Comparison of ENCODE assay signal across 16 cellular contexts in the genomic region with DNA sequence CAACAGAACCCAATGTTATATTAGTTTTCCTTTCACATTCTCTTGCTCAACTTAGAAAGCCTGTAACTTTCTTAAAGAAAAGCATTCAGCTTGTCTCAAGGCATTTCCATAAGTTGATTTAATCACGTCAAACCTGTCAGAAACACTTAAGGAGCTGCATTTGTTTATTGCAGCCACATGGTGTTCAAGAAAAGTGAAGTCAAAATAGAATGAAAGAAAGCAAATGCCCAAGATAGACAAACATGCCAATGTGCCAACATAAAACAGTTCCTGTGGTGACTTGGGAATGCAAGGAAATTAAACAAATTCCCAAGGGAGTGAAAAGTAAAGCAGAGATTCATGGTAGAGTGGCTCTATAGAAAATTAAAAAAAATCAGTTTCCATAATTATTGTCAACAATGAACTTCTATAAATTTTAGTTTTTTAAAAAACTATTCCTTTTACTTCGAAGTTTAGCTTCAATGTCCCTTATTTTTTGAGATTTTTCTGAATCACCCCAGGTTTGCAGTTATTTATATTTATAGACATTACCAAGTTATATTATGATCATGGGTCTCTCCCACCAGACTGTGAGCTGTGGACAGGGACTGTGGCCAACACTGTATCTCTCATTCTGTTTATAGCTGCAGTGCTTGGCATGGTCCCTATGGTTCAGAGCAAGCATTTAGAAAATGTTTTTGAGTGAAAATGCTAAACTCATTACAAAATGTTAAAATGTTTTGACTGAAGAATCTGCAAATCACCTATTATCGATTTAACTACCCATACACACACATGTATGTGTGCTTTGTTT.
A peak's percentile ranks its signal among the peaks of the same experiment; 100 is the strongest.
DNase-seq lines count a peak whose midpoint lies in the region; ATAC-seq and TF ChIP-seq lines count a peak whose summit lies in the region.
"Had no signal": no experiment of that assay in that cellular context is flagged by ENCODE, and none has a peak within 500 bp of the region (broad histone marks: within the 10 kb centered on the region; RNA-seq: fewer than 3 reads in every experiment).

No MANE protein-coding gene starts in this region.

- H3K9ac ChIP-seq in SK-N-SH (no peak overlapping the region), IMR-90 (ENCODE audit: low read depth, low read length) (no peak overlapping the region)
- H3K9ac ChIP-seq: BLaER1 had no signal

- peaks cover 4% of the 10 kb centered on the region for H3K36me3 Mint-ChIP-seq in osteocyte (ENCODE audit: unreplicated experiment)
- H3K36me3 Mint-ChIP-seq: CD8-positive, alpha-beta memory T cell had no signal

- DNase-seq in SK-N-SH (no peak), IMR-90 (no peak), dedifferentiated amniotic fluid mesenchymal stem cell (ENCODE audit: extremely low spot score) (peak; percentile 56), osteocyte (ENCODE audit: extremely low spot score, unreplicated experiment) (no peak), head of caudate nucleus (no peak)
- DNase-seq in stimulated activated CD4-positive, alpha-beta T cell treated with anti-CD3 and anti-CD28 coated beads, Interleukin-2, amount 100 ng/mL, for 24 hours, result no peak
- no peak for DNase-seq in activated CD4-positive, alpha-beta T cell treated with anti-CD3 and anti-CD28 coated beads for 48 hours
- DNase-seq: AML-193; Caco-2; CD8-positive, alpha-beta memory T cell; EL; H9 had no signal

- no peak for TF ChIP-seq EP300 in SK-N-SH (IDR thresholded peaks at IDR 0.05; ENCODE audit: borderline replicate concordance in 1 of 2, low read depth in 1 of 2, low read length in 1 of 2)

- no peaks in the 10 kb centered on the region for H3F3A ChIP-seq in SK-N-SH (replicated peaks; ENCODE audit: insufficient read depth)

- intact Hi-C loops in IMR-90 (cut with micrococcal nuclease), result no loop called here
- intact Hi-C loops in head of caudate nucleus (cut with DNase I), result no loop called here

- no peaks in the 10 kb centered on the region for H3K36me3 ChIP-seq in SK-N-SH (replicated peaks in 1 of 2; ENCODE audit: control insufficient read depth in 1 of 2, insufficient read depth in 2 of 2, low read length in 1 of 2)
- H3K36me3 ChIP-seq in IMR-90 (ENCODE audit: control insufficient read depth, insufficient read depth, low read length), result no peaks in the 10 kb centered on the region
- H3K36me3 ChIP-seq: BLaER1 had no signal

- H3K23ac ChIP-seq in IMR-90 (ENCODE audit: low read depth, low read length), result no peak overlapping the region

- H4K91ac ChIP-seq in IMR-90 (ENCODE audit: insufficient read depth, low read depth, low read length), result no peak overlapping the region

- H4K20me1 ChIP-seq in SK-N-SH (ENCODE audit: insufficient read depth) (no peaks in the 10 kb centered on the region), IMR-90 (ENCODE audit: insufficient read depth, low read length) (no peaks in the 10 kb centered on the region)
- H4K20me1 ChIP-seq: BLaER1 had no signal

- no peak for ATAC-seq in SK-N-SH treated with all-trans-retinoic acid at 6 μM for 48 hours
- ATAC-seq in IMR-90 (ENCODE audit: low read depth), result peak; percentile 37
- ATAC-seq: GM23338 had no signal

- H3K79me1 ChIP-seq in IMR-90 (ENCODE audit: low read depth in 1 of 2, low read length in 2 of 2), result no peaks in the 10 kb centered on the region

- dilution Hi-C loops in IMR-90 (cut with HindIII; ENCODE audit: low sequenced_read_pairs, unreplicated experiment), result no loop called here

- no peaks in the 10 kb centered on the region for H3K9me1 ChIP-seq in IMR-90 (ENCODE audit: insufficient read depth, low read length)

- no peak for TF ChIP-seq POLR2A in IMR-90 (IDR thresholded peaks at IDR 0.05; ENCODE audit: low read depth, low read length)

- TF ChIP-seq CTCF in SK-N-SH (IDR thresholded peaks at IDR 0.05) (no peak), IMR-90 (conservative IDR thresholded peaks at IDR 0.05; ENCODE audit: low read depth, low read length) (no peak), osteocyte (IDR thresholded peaks at IDR 0.05) (no peak)

- no peak overlapping the region for H4K8ac ChIP-seq in IMR-90 (ENCODE audit: low read depth in 2 of 2, low read length in 2 of 2)

- H3K56ac ChIP-seq in IMR-90 (ENCODE audit: extremely low read depth, insufficient read depth, low read length), result no peak overlapping the region

- no peaks in the 10 kb centered on the region for H3K79me2 ChIP-seq in SK-N-SH (ENCODE audit: insufficient read depth)

- H3K9me3 ChIP-seq in SK-N-SH (no peaks in the 10 kb centered on the region), IMR-90 (ENCODE audit: control insufficient read depth, insufficient read depth, low read length) (no peaks in the 10 kb centered on the region)
- H3K9me3 ChIP-seq: BLaER1, Caco-2 had no signal

- H3K4ac ChIP-seq in IMR-90 (ENCODE audit: low read depth, low read length), result no peak overlapping the region

- no peak overlapping the region for H3K4me3 Mint-ChIP-seq in osteocyte (ENCODE audit: unreplicated experiment)
- H3K4me3 Mint-ChIP-seq: CD8-positive, alpha-beta memory T cell; GM23338; H9 had no signal

- 26% methylated on average over 3 of the region's 3 CpGs for WGBS in SK-N-SH (ENCODE audit: low lambda C conversion rate)
- no CpG with 5 or more reads among the region's 3 CpGs for WGBS in IMR-90 (ENCODE audit: extremely low coverage in 2 of 2, insufficient read length in 1 of 2), 2 experiments

- POLR2A ChIA-PET in SK-N-SH (lab: Yijun Ruan, JAX) (no interaction called here), IMR-90 (lab: Charles Lee; ENCODE audit: unreplicated experiment) (no interaction called here)

- CTCF ChIA-PET in SK-N-SH (lab: Yijun Ruan, JAX) (no interaction called here), IMR-90 (lab: Yijun Ruan, JAX) (no interaction called here)

- TF ChIP-seq RAD21 in SK-N-SH (IDR thresholded peaks at IDR 0.05; ENCODE audit: low read length) (no peak), IMR-90 (IDR thresholded peaks at IDR 0.05; ENCODE audit: low read length) (no peak)

- H2BK120ac ChIP-seq in IMR-90 (ENCODE audit: low read depth, low read length), result no peak overlapping the region

- no peaks in the 10 kb centered on the region for H3K9me3 Mint-ChIP-seq in osteocyte (ENCODE audit: unreplicated experiment)
- H3K9me3 Mint-ChIP-seq: GM23338, H9 had no signal

- no peak overlapping the region for H2AK9ac ChIP-seq in IMR-90 (replicated peaks; ENCODE audit: low read depth, low read length, poor library complexity)

- H2BK15ac ChIP-seq in IMR-90 (ENCODE audit: low read depth, low read length), result no peak overlapping the region

- in situ Hi-C loops in IMR-90 (cut with MboI; ENCODE audit: low sequenced_read_pairs), result no loop called here

- H3K27me3 ChIP-seq in SK-N-SH (ENCODE audit: insufficient read depth), result no peaks in the 10 kb centered on the region
- H3K27me3 ChIP-seq in IMR-90 (ENCODE audit: control insufficient read depth, insufficient read depth, low read length), result no peaks in the 10 kb centered on the region
- H3K27me3 ChIP-seq: BLaER1 had no signal

- H4K5ac ChIP-seq in IMR-90 (ENCODE audit: low read depth, low read length), result no peak overlapping the region

- peaks cover 61% of the 10 kb centered on the region for H3K4me1 Mint-ChIP-seq in osteocyte (ENCODE audit: unreplicated experiment)
- H3K4me1 Mint-ChIP-seq: CD8-positive, alpha-beta memory T cell; GM23338 had no signal

- H3K4me2 ChIP-seq in SK-N-SH, result no peak overlapping the region
- H3K4me2 ChIP-seq in IMR-90 (ENCODE audit: low read depth, low read length), result no peak overlapping the region
- H3K4me2 ChIP-seq: BLaER1, GM23338 had no signal

- peak overlapping the region; percentile 85 for H3K27ac Mint-ChIP-seq in osteocyte (ENCODE audit: unreplicated experiment)
- H3K27ac Mint-ChIP-seq: CD8-positive, alpha-beta memory T cell; GM23338; H9 had no signal

- no peak overlapping the region for H3K14ac ChIP-seq in IMR-90 (replicated peaks; ENCODE audit: low read depth, low read length)

- H3K27ac ChIP-seq in SK-N-SH (ENCODE audit: low read depth in 2 of 2, low read length in 1 of 2) (no peak overlapping the region), IMR-90 (ENCODE audit: insufficient read depth, low read length) (no peak overlapping the region)
- H3K27ac ChIP-seq: 22Rv1, BLaER1 had no signal

- no peak overlapping the region for H2AK5ac ChIP-seq in IMR-90 (ENCODE audit: low read depth, low read length)

- H3K18ac ChIP-seq in IMR-90 (ENCODE audit: low read depth, low read length), result no peak overlapping the region

- H2AFZ ChIP-seq in SK-N-SH (ENCODE audit: low read depth), result no peak overlapping the region
- H2AFZ ChIP-seq in IMR-90 (replicated peaks; ENCODE audit: low read length, poor library complexity), result no peak overlapping the region
- H2AFZ ChIP-seq: GM23338 had no signal

- H3K27me3 Mint-ChIP-seq in osteocyte (ENCODE audit: unreplicated experiment), result no peaks in the 10 kb centered on the region
- H3K27me3 Mint-ChIP-seq: CD8-positive, alpha-beta memory T cell had no signal

- no TSS peak for BruUV-seq in IMR-90 (replicated peaks; lab: Mats Ljungman, UMichigan)

- H3K4me3 ChIP-seq in SK-N-SH (ENCODE audit: low read depth in 2 of 2, low read length in 1 of 2) (no peak overlapping the region), IMR-90 (ENCODE audit: insufficient read depth, low read depth, low read length) (no peak overlapping the region)
- H3K4me3 ChIP-seq: BLaER1, GM23338 had no signal

- H3K9me2 ChIP-seq in SK-N-SH, result no peaks in the 10 kb centered on the region

- H2BK20ac ChIP-seq in IMR-90 (ENCODE audit: low read depth, low read length), result no peak overlapping the region

- H3K4me1 ChIP-seq in SK-N-SH (ENCODE audit: control insufficient read depth in 1 of 2, insufficient read depth in 2 of 2, low read depth in 1 of 2, low read length in 1 of 2), result no peaks in the 10 kb centered on the region
- no peaks in the 10 kb centered on the region for H3K4me1 ChIP-seq in IMR-90 (ENCODE audit: control insufficient read depth, insufficient read depth, low read length)
- H3K4me1 ChIP-seq: Caco-2 had no signal

- H2BK5ac ChIP-seq in IMR-90 (ENCODE audit: low read depth, low read length, poor library complexity, severe bottlenecking), result no peak overlapping the region

TF ChIP-seq in SK-N-SH treated with all-trans-retinoic acid at 6 μM for 48 hours, 23 proteins besides CTCF, POLR2A, EP300 and RAD21 (continues in another document):
- peak; percentile 68 for TF ChIP-seq ISL1 (CRISPR knock-in tag; IDR thresholded peaks at IDR 0.05)

TF ChIP-seq in IMR-90, 13 proteins besides CTCF, POLR2A, EP300 and RAD21 (continues in another document):
- TF ChIP-seq RFX5 (IDR thresholded peaks at IDR 0.05; ENCODE audit: low read depth, low read length) (no peak), CEBPB (IDR thresholded peaks at IDR 0.05; ENCODE audit: low read depth, low read length) (no peak), MAZ (IDR thresholded peaks at IDR 0.05; ENCODE audit: borderline replicate concordance, low read depth, low read length) (no peak), CHD1 (IDR thresholded peaks at IDR 0.05; ENCODE audit: low read depth, low read length) (no peak), SMC3 (IDR thresholded peaks at IDR 0.05; ENCODE audit: low read depth, low read length) (no peak)
- TF ChIP-seq, protein P1, sequence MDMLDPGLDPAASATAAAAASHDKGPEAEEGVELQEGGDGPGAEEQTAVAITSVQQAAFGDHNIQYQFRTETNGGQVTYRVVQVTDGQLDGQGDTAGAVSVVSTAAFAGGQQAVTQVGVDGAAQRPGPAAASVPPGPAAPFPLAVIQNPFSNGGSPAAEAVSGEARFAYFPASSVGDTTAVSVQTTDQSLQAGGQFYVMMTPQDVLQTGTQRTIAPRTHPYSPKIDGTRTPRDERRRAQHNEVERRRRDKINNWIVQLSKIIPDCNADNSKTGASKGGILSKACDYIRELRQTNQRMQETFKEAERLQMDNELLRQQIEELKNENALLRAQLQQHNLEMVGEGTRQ (IDR thresholded peaks at IDR 0.05; ENCODE audit: low read depth, low read length), result no peak
